ENCODE assay signal across 10 cellular contexts in the genomic region with DNA sequence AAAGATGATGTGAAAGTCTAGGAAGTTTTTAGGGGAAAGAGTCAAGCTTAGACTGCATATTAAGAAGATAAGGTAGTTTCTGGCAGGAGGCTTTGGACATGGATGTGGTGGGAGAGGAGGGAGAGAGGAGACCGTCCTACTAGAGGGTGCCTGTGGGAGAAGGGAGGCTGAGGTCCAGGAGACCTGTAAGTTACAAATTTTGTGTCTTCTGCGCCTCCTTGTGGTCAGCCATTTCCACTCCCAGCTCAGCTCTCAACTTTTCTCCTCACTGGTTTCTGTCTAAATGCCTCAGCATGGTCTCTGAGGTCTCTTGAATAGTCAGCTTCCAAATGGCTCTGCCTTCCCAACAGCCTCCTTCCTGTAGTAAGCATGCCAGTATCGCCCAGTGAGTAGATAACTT.
DNase-seq lines count a peak whose midpoint lies in the region; ATAC-seq and TF ChIP-seq lines count a peak whose summit lies in the region.
"Had no signal": no experiment of that assay in that cellular context is flagged by ENCODE, and none has a peak within 500 bp of the region (broad histone marks: within the 10 kb centered on the region; RNA-seq: fewer than 3 reads in every experiment).

No MANE protein-coding gene starts in this region.

- TF ChIP-seq CTCF in fibroblast of mammary gland (conservative IDR thresholded peaks at IDR 0.05; ENCODE audit: control insufficient read depth, insufficient read depth, low read depth, low read length) (peak; percentile 71), parathyroid adenoma (IDR thresholded peaks at IDR 0.05) (peak; percentile 64)

- H3K27me3 ChIP-seq in parathyroid adenoma (ENCODE audit: control insufficient read depth, insufficient read depth, low read length) = no peaks in the 10 kb centered on the region

- H3K4me1 ChIP-seq in parathyroid adenoma = no peaks in the 10 kb centered on the region

- no peak overlapping the region for H3K27ac ChIP-seq in parathyroid adenoma

- H3K4me3 ChIP-seq in fibroblast of mammary gland (ENCODE audit: control insufficient read depth, low read depth, low read length) = no peak overlapping the region
- no peak overlapping the region for H3K4me3 ChIP-seq in parathyroid adenoma (ENCODE audit: low read depth, low read length)

- no peaks in the 10 kb centered on the region for H3K36me3 ChIP-seq in parathyroid adenoma (ENCODE audit: control insufficient read depth, insufficient read depth, low read length)

- H3K79me2 ChIP-seq in parathyroid adenoma = no peaks in the 10 kb centered on the region

- H3K9ac ChIP-seq in parathyroid adenoma = no peak overlapping the region

- H3K9me3 ChIP-seq in parathyroid adenoma (ENCODE audit: control insufficient read depth, low read length) = no peaks in the 10 kb centered on the region

- H2AFZ ChIP-seq in parathyroid adenoma = no peak overlapping the region

- ATAC-seq in SK-N-SH treated with all-trans-retinoic acid at 6 μM for 48 hours = peak; percentile 72
- ATAC-seq in HG03354 (IDR thresholded peaks at IDR 0.05; ENCODE audit: poor library complexity, severe bottlenecking, unreplicated experiment) = no peak
- no peak for ATAC-seq in HG02588 (IDR thresholded peaks at IDR 0.05; ENCODE audit: unreplicated experiment)
- ATAC-seq in HG03460 (IDR thresholded peaks at IDR 0.05; ENCODE audit: unreplicated experiment) = no peak
- ATAC-seq: naive thymus-derived CD4-positive, alpha-beta T cell; T-cell had no signal

- DNase-seq in DMS153 (lab: John Stamatoyannopoulos, UW) (peak; percentile 40), HK-2 (ENCODE audit: unreplicated experiment) (peak; percentile 24), fibroblast of mammary gland (ENCODE audit: low read depth) (peak; percentile 44)

- no peak overlapping the region for H3K4me2 ChIP-seq in parathyroid adenoma (ENCODE audit: low read length)

TF ChIP-seq in SK-N-SH treated with all-trans-retinoic acid at 6 μM for 48 hours, 23 proteins besides CTCF, POLR2A, EP300 and RAD21:
- TF ChIP-seq ZFP3 (CRISPR knock-in tag; IDR thresholded peaks at IDR 0.05) = no peak
- no peak for TF ChIP-seq ZC3H10 (CRISPR knock-in tag; IDR thresholded peaks at IDR 0.05)
- no peak for TF ChIP-seq ZNF70 (CRISPR knock-in tag; IDR thresholded peaks at IDR 0.05)
- TF ChIP-seq, protein P1, sequence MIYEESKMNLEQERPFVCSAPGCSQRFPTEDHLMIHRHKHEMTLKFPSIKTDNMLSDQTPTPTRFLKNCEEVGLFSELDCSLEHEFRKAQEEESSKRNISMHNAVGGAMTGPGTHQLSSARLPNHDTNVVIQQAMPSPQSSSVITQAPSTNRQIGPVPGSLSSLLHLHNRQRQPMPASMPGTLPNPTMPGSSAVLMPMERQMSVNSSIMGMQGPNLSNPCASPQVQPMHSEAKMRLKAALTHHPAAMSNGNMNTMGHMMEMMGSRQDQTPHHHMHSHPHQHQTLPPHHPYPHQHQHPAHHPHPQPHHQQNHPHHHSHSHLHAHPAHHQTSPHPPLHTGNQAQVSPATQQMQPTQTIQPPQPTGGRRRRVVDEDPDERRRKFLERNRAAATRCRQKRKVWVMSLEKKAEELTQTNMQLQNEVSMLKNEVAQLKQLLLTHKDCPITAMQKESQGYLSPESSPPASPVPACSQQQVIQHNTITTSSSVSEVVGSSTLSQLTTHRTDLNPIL (CRISPR knock-in tag; IDR thresholded peaks at IDR 0.05; ENCODE audit: low read depth) = no peak
- TF ChIP-seq TSHZ2 (CRISPR knock-in tag; IDR thresholded peaks at IDR 0.05) = no peak
- no peak for TF ChIP-seq ZNF8 (CRISPR knock-in tag; IDR thresholded peaks at IDR 0.05)
- TF ChIP-seq, protein P2, sequence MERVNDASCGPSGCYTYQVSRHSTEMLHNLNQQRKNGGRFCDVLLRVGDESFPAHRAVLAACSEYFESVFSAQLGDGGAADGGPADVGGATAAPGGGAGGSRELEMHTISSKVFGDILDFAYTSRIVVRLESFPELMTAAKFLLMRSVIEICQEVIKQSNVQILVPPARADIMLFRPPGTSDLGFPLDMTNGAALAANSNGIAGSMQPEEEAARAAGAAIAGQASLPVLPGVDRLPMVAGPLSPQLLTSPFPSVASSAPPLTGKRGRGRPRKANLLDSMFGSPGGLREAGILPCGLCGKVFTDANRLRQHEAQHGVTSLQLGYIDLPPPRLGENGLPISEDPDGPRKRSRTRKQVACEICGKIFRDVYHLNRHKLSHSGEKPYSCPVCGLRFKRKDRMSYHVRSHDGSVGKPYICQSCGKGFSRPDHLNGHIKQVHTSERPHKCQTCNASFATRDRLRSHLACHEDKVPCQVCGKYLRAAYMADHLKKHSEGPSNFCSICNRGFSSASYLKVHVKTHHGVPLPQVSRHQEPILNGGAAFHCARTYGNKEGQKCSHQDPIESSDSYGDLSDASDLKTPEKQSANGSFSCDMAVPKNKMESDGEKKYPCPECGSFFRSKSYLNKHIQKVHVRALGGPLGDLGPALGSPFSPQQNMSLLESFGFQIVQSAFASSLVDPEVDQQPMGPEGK (CRISPR knock-in tag; IDR thresholded peaks at IDR 0.05; ENCODE audit: borderline replicate concordance) = no peak
- no peak for TF ChIP-seq CSDC2 (CRISPR knock-in tag; IDR thresholded peaks at IDR 0.05)
- no peak for TF ChIP-seq TCF4 (CRISPR knock-in tag; IDR thresholded peaks at IDR 0.05; ENCODE audit: borderline replicate concordance)
- no peak for TF ChIP-seq OSR1 (CRISPR knock-in tag; IDR thresholded peaks at IDR 0.05)
- TF ChIP-seq RARB (CRISPR knock-in tag; IDR thresholded peaks at IDR 0.05) = no peak
- no peak for TF ChIP-seq ISL1 (CRISPR knock-in tag; IDR thresholded peaks at IDR 0.05)
- TF ChIP-seq, protein P3, sequence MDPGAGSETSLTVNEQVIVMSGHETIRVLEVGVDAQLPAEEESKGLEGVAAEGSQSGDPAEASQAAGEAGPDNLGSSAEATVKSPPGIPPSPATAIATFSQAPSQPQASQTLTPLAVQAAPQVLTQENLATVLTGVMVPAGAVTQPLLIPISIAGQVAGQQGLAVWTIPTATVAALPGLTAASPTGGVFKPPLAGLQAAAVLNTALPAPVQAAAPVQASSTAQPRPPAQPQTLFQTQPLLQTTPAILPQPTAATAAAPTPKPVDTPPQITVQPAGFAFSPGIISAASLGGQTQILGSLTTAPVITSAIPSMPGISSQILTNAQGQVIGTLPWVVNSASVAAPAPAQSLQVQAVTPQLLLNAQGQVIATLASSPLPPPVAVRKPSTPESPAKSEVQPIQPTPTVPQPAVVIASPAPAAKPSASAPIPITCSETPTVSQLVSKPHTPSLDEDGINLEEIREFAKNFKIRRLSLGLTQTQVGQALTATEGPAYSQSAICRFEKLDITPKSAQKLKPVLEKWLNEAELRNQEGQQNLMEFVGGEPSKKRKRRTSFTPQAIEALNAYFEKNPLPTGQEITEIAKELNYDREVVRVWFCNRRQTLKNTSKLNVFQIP (CRISPR knock-in tag; IDR thresholded peaks at IDR 0.05; ENCODE audit: borderline replicate concordance, low read depth) = no peak
- TF ChIP-seq ARNTL (CRISPR knock-in tag; IDR thresholded peaks at IDR 0.05; ENCODE audit: borderline replicate concordance, low read depth) = no peak
- TF ChIP-seq, protein P4, sequence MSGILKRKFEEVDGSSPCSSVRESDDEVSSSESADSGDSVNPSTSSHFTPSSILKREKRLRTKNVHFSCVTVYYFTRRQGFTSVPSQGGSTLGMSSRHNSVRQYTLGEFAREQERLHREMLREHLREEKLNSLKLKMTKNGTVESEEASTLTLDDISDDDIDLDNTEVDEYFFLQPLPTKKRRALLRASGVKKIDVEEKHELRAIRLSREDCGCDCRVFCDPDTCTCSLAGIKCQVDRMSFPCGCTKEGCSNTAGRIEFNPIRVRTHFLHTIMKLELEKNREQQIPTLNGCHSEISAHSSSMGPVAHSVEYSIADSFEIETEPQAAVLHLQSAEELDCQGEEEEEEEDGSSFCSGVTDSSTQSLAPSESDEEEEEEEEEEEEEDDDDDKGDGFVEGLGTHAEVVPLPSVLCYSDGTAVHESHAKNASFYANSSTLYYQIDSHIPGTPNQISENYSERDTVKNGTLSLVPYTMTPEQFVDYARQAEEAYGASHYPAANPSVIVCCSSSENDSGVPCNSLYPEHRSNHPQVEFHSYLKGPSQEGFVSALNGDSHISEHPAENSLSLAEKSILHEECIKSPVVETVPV (CRISPR knock-in tag; IDR thresholded peaks at IDR 0.05) = no peak
- TF ChIP-seq PPARA (CRISPR knock-in tag; IDR thresholded peaks at IDR 0.05; ENCODE audit: borderline replicate concordance) = no peak
